2 cellular contexts compared by ENCODE assay signal in the genomic region with DNA sequence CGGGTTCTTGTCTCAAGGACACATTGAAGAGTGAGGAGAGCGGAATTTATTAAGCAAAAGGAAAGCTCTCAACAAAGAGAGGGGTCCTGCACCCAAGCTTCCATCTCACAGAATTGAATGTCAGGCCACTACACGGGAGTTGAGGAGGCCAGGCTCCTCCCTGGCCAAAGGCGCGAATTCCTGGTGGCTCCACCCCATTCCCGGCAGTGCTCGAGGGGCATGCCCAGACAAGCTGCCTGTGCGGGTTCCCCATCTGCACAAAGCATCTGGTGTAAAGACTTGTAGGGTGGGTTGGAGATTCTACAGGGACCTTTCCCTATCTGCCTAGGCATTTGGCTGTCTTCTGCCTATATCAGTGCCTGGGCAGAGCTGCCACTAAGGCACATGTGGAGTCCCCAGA.
TF ChIP-seq lines count a peak whose summit lies in the region.

No MANE protein-coding gene starts in this region.

TF ChIP-seq in GM23338, 12 proteins besides CTCF, POLR2A, EP300 and RAD21 (continues in another document):
- TF ChIP-seq ZNF331 (CRISPR knock-in tag; IDR thresholded peaks at IDR 0.05; ENCODE audit: low read depth): no peak
- TF ChIP-seq, protein P1, sequence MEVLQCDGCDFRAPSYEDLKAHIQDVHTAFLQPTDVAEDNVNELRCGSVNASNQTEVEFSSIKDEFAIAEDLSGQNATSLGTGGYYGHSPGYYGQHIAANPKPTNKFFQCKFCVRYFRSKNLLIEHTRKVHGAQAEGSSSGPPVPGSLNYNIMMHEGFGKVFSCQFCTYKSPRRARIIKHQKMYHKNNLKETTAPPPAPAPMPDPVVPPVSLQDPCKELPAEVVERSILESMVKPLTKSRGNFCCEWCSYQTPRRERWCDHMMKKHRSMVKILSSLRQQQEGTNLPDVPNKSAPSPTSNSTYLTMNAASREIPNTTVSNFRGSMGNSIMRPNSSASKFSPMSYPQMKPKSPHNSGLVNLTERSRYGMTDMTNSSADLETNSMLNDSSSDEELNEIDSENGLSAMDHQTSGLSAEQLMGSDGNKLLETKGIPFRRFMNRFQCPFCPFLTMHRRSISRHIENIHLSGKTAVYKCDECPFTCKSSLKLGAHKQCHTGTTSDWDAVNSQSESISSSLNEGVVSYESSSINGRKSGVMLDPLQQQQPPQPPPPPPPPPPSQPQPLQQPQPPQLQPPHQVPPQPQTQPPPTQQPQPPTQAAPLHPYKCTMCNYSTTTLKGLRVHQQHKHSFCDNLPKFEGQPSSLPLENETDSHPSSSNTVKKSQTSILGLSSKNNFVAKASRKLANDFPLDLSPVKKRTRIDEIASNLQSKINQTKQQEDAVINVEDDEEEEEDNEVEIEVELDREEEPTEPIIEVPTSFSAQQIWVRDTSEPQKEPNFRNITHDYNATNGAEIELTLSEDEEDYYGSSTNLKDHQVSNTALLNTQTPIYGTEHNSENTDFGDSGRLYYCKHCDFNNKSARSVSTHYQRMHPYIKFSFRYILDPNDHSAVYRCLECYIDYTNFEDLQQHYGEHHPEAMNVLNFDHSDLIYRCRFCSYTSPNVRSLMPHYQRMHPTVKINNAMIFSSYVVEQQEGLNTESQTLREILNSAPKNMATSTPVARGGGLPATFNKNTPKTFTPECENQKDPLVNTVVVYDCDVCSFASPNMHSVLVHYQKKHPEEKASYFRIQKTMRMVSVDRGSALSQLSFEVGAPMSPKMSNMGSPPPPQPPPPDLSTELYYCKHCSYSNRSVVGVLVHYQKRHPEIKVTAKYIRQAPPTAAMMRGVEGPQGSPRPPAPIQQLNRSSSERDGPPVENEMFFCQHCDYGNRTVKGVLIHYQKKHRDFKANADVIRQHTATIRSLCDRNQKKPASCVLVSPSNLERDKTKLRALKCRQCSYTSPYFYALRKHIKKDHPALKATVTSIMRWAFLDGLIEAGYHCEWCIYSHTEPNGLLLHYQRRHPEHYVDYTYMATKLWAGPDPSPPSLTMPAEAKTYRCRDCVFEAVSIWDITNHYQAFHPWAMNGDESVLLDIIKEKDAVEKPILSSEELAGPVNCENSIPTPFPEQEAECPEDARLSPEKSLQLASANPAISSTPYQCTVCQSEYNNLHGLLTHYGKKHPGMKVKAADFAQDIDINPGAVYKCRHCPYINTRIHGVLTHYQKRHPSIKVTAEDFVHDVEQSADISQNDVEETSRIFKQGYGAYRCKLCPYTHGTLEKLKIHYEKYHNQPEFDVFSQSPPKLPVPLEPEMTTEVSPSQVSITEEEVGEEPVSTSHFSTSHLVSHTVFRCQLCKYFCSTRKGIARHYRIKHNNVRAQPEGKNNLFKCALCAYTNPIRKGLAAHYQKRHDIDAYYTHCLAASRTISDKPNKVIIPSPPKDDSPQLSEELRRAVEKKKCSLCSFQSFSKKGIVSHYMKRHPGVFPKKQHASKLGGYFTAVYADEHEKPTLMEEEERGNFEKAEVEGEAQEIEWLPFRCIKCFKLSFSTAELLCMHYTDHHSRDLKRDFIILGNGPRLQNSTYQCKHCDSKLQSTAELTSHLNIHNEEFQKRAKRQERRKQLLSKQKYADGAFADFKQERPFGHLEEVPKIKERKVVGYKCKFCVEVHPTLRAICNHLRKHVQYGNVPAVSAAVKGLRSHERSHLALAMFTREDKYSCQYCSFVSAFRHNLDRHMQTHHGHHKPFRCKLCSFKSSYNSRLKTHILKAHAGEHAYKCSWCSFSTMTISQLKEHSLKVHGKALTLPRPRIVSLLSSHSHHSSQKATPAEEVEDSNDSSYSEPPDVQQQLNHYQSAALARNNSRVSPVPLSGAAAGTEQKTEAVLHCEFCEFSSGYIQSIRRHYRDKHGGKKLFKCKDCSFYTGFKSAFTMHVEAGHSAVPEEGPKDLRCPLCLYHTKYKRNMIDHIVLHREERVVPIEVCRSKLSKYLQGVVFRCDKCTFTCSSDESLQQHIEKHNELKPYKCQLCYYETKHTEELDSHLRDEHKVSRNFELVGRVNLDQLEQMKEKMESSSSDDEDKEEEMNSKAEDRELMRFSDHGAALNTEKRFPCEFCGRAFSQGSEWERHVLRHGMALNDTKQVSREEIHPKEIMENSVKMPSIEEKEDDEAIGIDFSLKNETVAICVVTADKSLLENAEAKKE (CRISPR knock-in tag; IDR thresholded peaks at IDR 0.05): no peak
- no peak for TF ChIP-seq STAT1 (IDR thresholded peaks at IDR 0.05; ENCODE audit: unreplicated experiment)
- TF ChIP-seq ZNF114 (CRISPR knock-in tag; IDR thresholded peaks at IDR 0.05): no peak
- no peak for TF ChIP-seq POLR2AphosphoS5 (IDR thresholded peaks at IDR 0.05; ENCODE audit: low read depth)
- TF ChIP-seq JUNB (IDR thresholded peaks at IDR 0.05; ENCODE audit: unreplicated experiment): no peak
- no peak for TF ChIP-seq NANOG (IDR thresholded peaks at IDR 0.05; ENCODE audit: borderline replicate concordance)
- no peak for TF ChIP-seq EZH2phosphoT487 (IDR thresholded peaks at IDR 0.05; ENCODE audit: unreplicated experiment)
- TF ChIP-seq, protein P2, sequence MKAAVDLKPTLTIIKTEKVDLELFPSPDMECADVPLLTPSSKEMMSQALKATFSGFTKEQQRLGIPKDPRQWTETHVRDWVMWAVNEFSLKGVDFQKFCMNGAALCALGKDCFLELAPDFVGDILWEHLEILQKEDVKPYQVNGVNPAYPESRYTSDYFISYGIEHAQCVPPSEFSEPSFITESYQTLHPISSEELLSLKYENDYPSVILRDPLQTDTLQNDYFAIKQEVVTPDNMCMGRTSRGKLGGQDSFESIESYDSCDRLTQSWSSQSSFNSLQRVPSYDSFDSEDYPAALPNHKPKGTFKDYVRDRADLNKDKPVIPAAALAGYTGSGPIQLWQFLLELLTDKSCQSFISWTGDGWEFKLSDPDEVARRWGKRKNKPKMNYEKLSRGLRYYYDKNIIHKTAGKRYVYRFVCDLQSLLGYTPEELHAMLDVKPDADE (IDR thresholded peaks at IDR 0.05): no peak
- no peak for TF ChIP-seq CREB1 (CRISPR knock-in tag; IDR thresholded peaks at IDR 0.05; ENCODE audit: low read depth)
- no peak for TF ChIP-seq EZH2 (IDR thresholded peaks at IDR 0.05; ENCODE audit: low read depth, unreplicated experiment)

TF ChIP-seq in IMR-90, 13 proteins besides CTCF, POLR2A, EP300 and RAD21:
- TF ChIP-seq CHD1 (IDR thresholded peaks at IDR 0.05; ENCODE audit: low read depth, low read length) (no peak), MAZ (IDR thresholded peaks at IDR 0.05; ENCODE audit: borderline replicate concordance, low read depth, low read length) (no peak), FOS (IDR thresholded peaks at IDR 0.05; ENCODE audit: low read depth, low read length) (no peak), USF2 (IDR thresholded peaks at IDR 0.05; ENCODE audit: low read depth, low read length) (no peak), CEBPB (IDR thresholded peaks at IDR 0.05; ENCODE audit: low read depth, low read length) (no peak), RFX5 (IDR thresholded peaks at IDR 0.05; ENCODE audit: low read depth, low read length) (no peak), BHLHE40 (IDR thresholded peaks at IDR 0.05; ENCODE audit: low read depth, low read length) (no peak), RCOR1 (IDR thresholded peaks at IDR 0.05; ENCODE audit: insufficient replicate concordance, low read length) (no peak), MXI1 (IDR thresholded peaks at IDR 0.05; ENCODE audit: borderline replicate concordance, low read depth, low read length) (no peak)
- TF ChIP-seq, protein P3, sequence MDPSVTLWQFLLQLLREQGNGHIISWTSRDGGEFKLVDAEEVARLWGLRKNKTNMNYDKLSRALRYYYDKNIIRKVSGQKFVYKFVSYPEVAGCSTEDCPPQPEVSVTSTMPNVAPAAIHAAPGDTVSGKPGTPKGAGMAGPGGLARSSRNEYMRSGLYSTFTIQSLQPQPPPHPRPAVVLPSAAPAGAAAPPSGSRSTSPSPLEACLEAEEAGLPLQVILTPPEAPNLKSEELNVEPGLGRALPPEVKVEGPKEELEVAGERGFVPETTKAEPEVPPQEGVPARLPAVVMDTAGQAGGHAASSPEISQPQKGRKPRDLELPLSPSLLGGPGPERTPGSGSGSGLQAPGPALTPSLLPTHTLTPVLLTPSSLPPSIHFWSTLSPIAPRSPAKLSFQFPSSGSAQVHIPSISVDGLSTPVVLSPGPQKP (IDR thresholded peaks at IDR 0.05; ENCODE audit: borderline replicate concordance, low read depth, low read length): no peak
